Comparison of ENCODE assay signal across 25 cellular contexts in genomic region chr14:103887557-103888115, GRCh38. TPM values are rescaled to one million over a fixed set of nuclear protein-coding genes. Genes with fewer than 3 reads are reported as not detected.
"Had no signal": no experiment of that assay in that cellular context is flagged by ENCODE, and none has a peak within 500 bp of the region (broad histone marks: within the 10 kb centered on the region; RNA-seq: fewer than 3 reads in every experiment).

No MANE protein-coding gene starts in this region.

- H3K27me3 Mint-ChIP-seq: activated CD4-positive, alpha-beta T cell treated with anti-CD3 and anti-CD28 coated beads, Interleukin-2, amount 10 ng/mL, durations not matched to agents 24 days and 14 days; activated CD8-positive, alpha-beta memory T cell treated with anti-CD3 and anti-CD28 coated beads, Interleukin-2, amount 10 ng/mL, durations not matched to agents 7 days and 5 days; activated naive CD4-positive, alpha-beta T cell treated with anti-CD3 and anti-CD28 coated beads, Interleukin-2, amount 10 ng/mL, durations not matched to agents 7 days and 5 days; activated naive CD8-positive, alpha-beta T cell treated with anti-CD3 and anti-CD28 coated beads for 36 hours; T-cell had no signal

- H3K27ac Mint-ChIP-seq: activated B cell treated with CpG ODN at 0.5 μM for 24 hours; activated CD4-positive, alpha-beta T cell treated with anti-CD3 and anti-CD28 coated beads, Interleukin-2, amount 10 ng/mL, durations not matched to agents 24 days and 14 days; activated CD8-positive, alpha-beta memory T cell treated with anti-CD3 and anti-CD28 coated beads, Interleukin-2, amount 10 ng/mL, durations not matched to agents 7 days and 5 days; activated naive CD4-positive, alpha-beta T cell treated with anti-CD3 and anti-CD28 coated beads, Interleukin-2, amount 10 ng/mL, durations not matched to agents 7 days and 5 days; activated naive CD8-positive, alpha-beta T cell treated with anti-CD3 and anti-CD28 coated beads for 36 hours; T-cell had no signal

- H3K4me1 Mint-ChIP-seq: activated B cell treated with CpG ODN at 0.5 μM for 24 hours; activated CD4-positive, alpha-beta T cell treated with anti-CD3 and anti-CD28 coated beads, Interleukin-2, amount 10 ng/mL, durations not matched to agents 24 days and 14 days; activated CD8-positive, alpha-beta memory T cell treated with anti-CD3 and anti-CD28 coated beads, Interleukin-2, amount 10 ng/mL, durations not matched to agents 7 days and 5 days; activated naive CD4-positive, alpha-beta T cell treated with anti-CD3 and anti-CD28 coated beads, Interleukin-2, amount 10 ng/mL, durations not matched to agents 7 days and 5 days; activated naive CD8-positive, alpha-beta T cell treated with anti-CD3 and anti-CD28 coated beads for 36 hours; T-cell had no signal

- H3K27me3 ChIP-seq: brain microvascular endothelial cell, cardiac muscle cell had no signal

- FAIRE-seq: RCC 7860, TTC549 had no signal

- H3K36me3 Mint-ChIP-seq: activated CD8-positive, alpha-beta memory T cell treated with anti-CD3 and anti-CD28 coated beads, Interleukin-2, amount 10 ng/mL, durations not matched to agents 7 days and 5 days; activated naive CD4-positive, alpha-beta T cell treated with anti-CD3 and anti-CD28 coated beads, Interleukin-2, amount 10 ng/mL, durations not matched to agents 7 days and 5 days; activated naive CD8-positive, alpha-beta T cell treated with anti-CD3 and anti-CD28 coated beads for 36 hours; T-cell had no signal

- H3K36me3 ChIP-seq: brain microvascular endothelial cell, cardiac muscle cell had no signal

- H3K4me3 Mint-ChIP-seq: activated B cell treated with CpG ODN at 0.5 μM for 24 hours; activated CD4-positive, alpha-beta T cell treated with anti-CD3 and anti-CD28 coated beads, Interleukin-2, amount 10 ng/mL, durations not matched to agents 24 days and 14 days; activated CD8-positive, alpha-beta memory T cell treated with anti-CD3 and anti-CD28 coated beads, Interleukin-2, amount 10 ng/mL, durations not matched to agents 7 days and 5 days; activated naive CD4-positive, alpha-beta T cell treated with anti-CD3 and anti-CD28 coated beads, Interleukin-2, amount 10 ng/mL, durations not matched to agents 7 days and 5 days; activated naive CD8-positive, alpha-beta T cell treated with anti-CD3 and anti-CD28 coated beads for 36 hours; activated T-cell treated with anti-CD3 and anti-CD28 coated beads, Interleukin-2, amount 50 U/mL, for 4 hours; T-cell had no signal

- DNase-seq: activated B cell treated with CpG ODN at 0.5 μM for 24 hours; activated CD4-positive, alpha-beta T cell treated with anti-CD3 and anti-CD28 coated beads for 1 hour; activated CD4-positive, alpha-beta T cell treated with anti-CD3 and anti-CD28 coated beads, Interleukin-2, amount 10 ng/mL, durations not matched to agents 24 days and 14 days; activated CD4-positive, alpha-beta T cell treated with anti-CD3 and anti-CD28 coated beads, Interleukin-2, amount 50 U/mL, for 48 hours; activated CD8-positive, alpha-beta memory T cell treated with anti-CD3 and anti-CD28 coated beads, Interleukin-2, amount 10 ng/mL, durations not matched to agents 7 days and 5 days; activated gamma-delta T cell; activated naive CD4-positive, alpha-beta T cell treated with anti-CD3 and anti-CD28 coated beads, Interleukin-2, amount 10 ng/mL, durations not matched to agents 7 days and 5 days; activated naive CD8-positive, alpha-beta T cell treated with anti-CD3 and anti-CD28 coated beads for 36 hours; activated T-cell treated with anti-CD3 and anti-CD28 coated beads, Interleukin-2, amount 50 U/mL, for 4 hours; brain microvascular endothelial cell; Kasumi-1; KBM-7; NCI-H1105 treated with DMSO at 0.1 percent for 48 hours; NCI-H187 treated with DMSO at 0.1 percent for 48 hours; NCI-H2081 treated with DMSO at 0.1 percent for 48 hours; NCI-H446 treated with DMSO at 0.1 percent for 48 hours; NCI-H524 treated with DMSO at 0.1 percent for 48 hours; T-cell; T-helper 2 cell; T1000 had no signal

- H3K4me3 ChIP-seq: cardiac muscle cell, SK-N-MC had no signal

- H3K9me3 Mint-ChIP-seq: activated B cell treated with CpG ODN at 0.5 μM for 24 hours; activated CD4-positive, alpha-beta T cell treated with anti-CD3 and anti-CD28 coated beads, Interleukin-2, amount 10 ng/mL, durations not matched to agents 24 days and 14 days; activated naive CD4-positive, alpha-beta T cell treated with anti-CD3 and anti-CD28 coated beads, Interleukin-2, amount 10 ng/mL, durations not matched to agents 7 days and 5 days; activated naive CD8-positive, alpha-beta T cell treated with anti-CD3 and anti-CD28 coated beads for 36 hours; activated T-cell treated with anti-CD3 and anti-CD28 coated beads, Interleukin-2, amount 50 U/mL, for 4 hours; T-cell had no signal

- H3K27ac ChIP-seq: brain microvascular endothelial cell, cardiac muscle cell, SK-N-MC had no signal

RNA-seq across cellular contexts. Expression of gene TDRD9, which starts 40.6 kb away (rescaled TPM):
- total RNA-seq: cardiac muscle cell had no signal

RNA-seq across cellular contexts. Expression of gene RD3L, which starts 54.7 kb away (rescaled TPM):
- total RNA-seq: activated B cell treated with CpG ODN at 0.5 μM for 24 hours; activated CD4-positive, alpha-beta T cell treated with anti-CD3 and anti-CD28 coated beads, Interleukin-2, amount 10 ng/mL, durations not matched to agents 24 days and 14 days; activated CD8-positive, alpha-beta memory T cell treated with anti-CD3 and anti-CD28 coated beads, Interleukin-2, amount 10 ng/mL, durations not matched to agents 7 days and 5 days; activated naive CD8-positive, alpha-beta T cell treated with anti-CD3 and anti-CD28 coated beads for 36 hours; activated T-cell treated with anti-CD3 and anti-CD28 coated beads, Interleukin-2, amount 50 U/mL, for 4 hours; T-cell had no signal
- polyA plus RNA-seq: adipose tissue had no signal
